ENCODE assay signal across 8 cellular contexts in the genomic region with DNA sequence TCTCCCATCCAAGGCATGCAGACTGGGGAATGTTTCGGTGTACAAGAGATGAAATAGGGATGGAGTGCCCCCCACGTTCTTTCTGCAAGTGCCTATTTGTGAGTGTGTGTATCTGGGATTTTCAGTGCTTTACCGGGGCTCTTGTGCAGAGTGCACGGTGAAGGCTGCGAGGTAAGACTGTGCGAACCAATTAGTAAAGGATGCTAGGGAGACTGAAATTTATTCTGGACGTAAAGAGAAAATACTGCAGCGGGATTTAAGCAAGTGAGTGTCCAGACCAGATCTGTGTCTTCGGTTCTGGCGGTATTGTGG. TPM values are rescaled to one million over a fixed set of nuclear protein-coding genes. Genes with fewer than 3 reads are reported as not detected.
DNase-seq lines count a peak whose midpoint lies in the region; ATAC-seq and TF ChIP-seq lines count a peak whose summit lies in the region.

No MANE protein-coding gene starts in this region.

- H3K27ac Mint-ChIP-seq in activated naive CD4-positive, alpha-beta T cell treated with anti-CD3 and anti-CD28 coated beads, Interleukin-2, amount 10 ng/mL, durations not matched to agents 7 days and 5 days = peak overlapping the region; percentile 61

- H2AK5ac ChIP-seq in mesenchymal stem cell (ENCODE audit: low read length, severe bottlenecking) = no peak overlapping the region

- peak overlapping the region; percentile 26 for H3K27ac ChIP-seq in mesenchymal stem cell (ENCODE audit: low read length, poor library complexity, severe bottlenecking)
- H3K27ac ChIP-seq in aorta (ENCODE audit: low read depth in 1 of 2, low read length in 2 of 2) = peak overlapping the region in 1 of 2 donors; percentile 60

- peaks cover 31% of the 10 kb centered on the region for H3K27me3 Mint-ChIP-seq in activated naive CD4-positive, alpha-beta T cell treated with anti-CD3 and anti-CD28 coated beads, Interleukin-2, amount 10 ng/mL, durations not matched to agents 7 days and 5 days

- no peak for TF ChIP-seq CTCF in astrocyte of the cerebellum (IDR thresholded peaks at IDR 0.05; ENCODE audit: low read depth, low read length, missing control alignments)

- H2AFZ ChIP-seq in mesenchymal stem cell (ENCODE audit: low read depth, low read length) = peak overlapping the region; percentile 67

- in situ Hi-C loops in astrocyte of the cerebellum (cut with HindIII; ENCODE audit: low sequenced_read_pairs) = no loop called here

- peak overlapping the region; percentile 27 to 70 for H3K4ac ChIP-seq in mesenchymal stem cell (ENCODE audit: low read depth in 1 of 2, low read length in 2 of 2)

- CTCF ChIA-PET in activated naive CD4-positive, alpha-beta T cell treated with anti-CD3 and anti-CD28 coated beads, Interleukin-2, amount 10 ng/mL, durations not matched to agents 7 days and 5 days (lab: Charles Lee) = no interaction called here

- H2BK120ac ChIP-seq in mesenchymal stem cell (ENCODE audit: low read depth, low read length) = no peak overlapping the region

- intact Hi-C loops in aorta (cut with DNase I) = no loop called here

- H3K4me2 ChIP-seq in mesenchymal stem cell (ENCODE audit: low read length, poor library complexity, severe bottlenecking) = peak overlapping the region; percentile 51

- DNase-seq in activated naive CD4-positive, alpha-beta T cell treated with anti-CD3 and anti-CD28 coated beads, Interleukin-2, amount 10 ng/mL, durations not matched to agents 7 days and 5 days = no peak
- no peak for DNase-seq in activated naive CD4-positive, alpha-beta T cell (lab: John Stamatoyannopoulos, UW)
- DNase-seq in astrocyte of the cerebellum (ENCODE audit: low read depth) (no peak), mesenchymal stem cell (no peak), aorta (no peak), AG08396 (ENCODE audit: low spot score) (no peak), HT-29 (ENCODE audit: low spot score) (no peak)

- H3K9ac ChIP-seq in mesenchymal stem cell (ENCODE audit: low read length) = peak overlapping the region; percentile 85

- peaks cover 29% of the 10 kb centered on the region for H3K4me1 Mint-ChIP-seq in activated naive CD4-positive, alpha-beta T cell treated with anti-CD3 and anti-CD28 coated beads, Interleukin-2, amount 10 ng/mL, durations not matched to agents 7 days and 5 days

- H3K36me3 Mint-ChIP-seq in activated naive CD4-positive, alpha-beta T cell treated with anti-CD3 and anti-CD28 coated beads, Interleukin-2, amount 10 ng/mL, durations not matched to agents 7 days and 5 days = peaks cover 14% of the 10 kb centered on the region

- peak overlapping the region; percentile 87 for H3K4me3 Mint-ChIP-seq in activated naive CD4-positive, alpha-beta T cell treated with anti-CD3 and anti-CD28 coated beads, Interleukin-2, amount 10 ng/mL, durations not matched to agents 7 days and 5 days

- peak; percentile 18 for ATAC-seq in HG03342 (IDR thresholded peaks at IDR 0.05; ENCODE audit: unreplicated experiment)
- ATAC-seq in aorta (ENCODE audit: low FRiP score) = no peak

- H3K9me3 ChIP-seq in mesenchymal stem cell (ENCODE audit: control insufficient read depth, low read length) (no peaks in the 10 kb centered on the region), aorta (ENCODE audit: control insufficient read depth, low read length) (no peaks in the 10 kb centered on the region)

- peaks cover 20% of the 10 kb centered on the region for H3K79me1 ChIP-seq in mesenchymal stem cell (replicated peaks; ENCODE audit: low read length, poor library complexity, severe bottlenecking)

- H3K18ac ChIP-seq in mesenchymal stem cell (ENCODE audit: low read depth in 1 of 2, low read length in 2 of 2) = peak overlapping the region; percentile 68 to 69

- H3K4me1 ChIP-seq in mesenchymal stem cell (ENCODE audit: control insufficient read depth, insufficient read depth, low read depth, low read length) (peaks cover 14% of the 10 kb centered on the region), aorta (ENCODE audit: control insufficient read depth in 1 of 2, insufficient read depth in 2 of 2, low read length in 2 of 2) (no peaks in the 10 kb centered on the region)

- no peak overlapping the region for H4K91ac ChIP-seq in mesenchymal stem cell (ENCODE audit: low read length)

- H3K36me3 ChIP-seq in mesenchymal stem cell (ENCODE audit: control insufficient read depth in 1 of 2, insufficient read depth in 2 of 2, low read depth in 1 of 2, low read length in 2 of 2) = peaks cover 6 to 22% of the 10 kb centered on the region in 2 experiments
- no peaks in the 10 kb centered on the region for H3K36me3 ChIP-seq in aorta (ENCODE audit: control insufficient read depth in 1 of 2, insufficient read depth in 2 of 2, low read length in 1 of 2)

- H3K14ac ChIP-seq in mesenchymal stem cell (ENCODE audit: low read length in 2 of 2) = no peak overlapping the region

- H3K4me3 ChIP-seq in astrocyte of the cerebellum (ENCODE audit: low read depth, low read length) = peak overlapping the region; percentile 83
- peak overlapping the region; percentile 69 to 92 for H3K4me3 ChIP-seq in mesenchymal stem cell (ENCODE audit: insufficient read depth in 1 of 2, low read depth in 1 of 2, low read length in 2 of 2)
- peak overlapping the region; percentile 63 to 90 for H3K4me3 ChIP-seq in aorta (ENCODE audit: low read length in 2 of 2)

- H4K8ac ChIP-seq in mesenchymal stem cell (ENCODE audit: low read length) = peak overlapping the region; percentile 43

- peak overlapping the region in 1 of 2 experiments; percentile 46 for H2BK12ac ChIP-seq in mesenchymal stem cell (ENCODE audit: low read length in 2 of 2)

- WGBS in mesenchymal stem cell = 5% methylated on average over 10 of the region's 10 CpGs
- WGBS in aorta, 2 donors = 0% methylated on average over 10 of the region's 10 CpGs

- no peak overlapping the region for H2BK15ac ChIP-seq in mesenchymal stem cell (ENCODE audit: low read depth, poor library complexity, severe bottlenecking)

- H2BK5ac ChIP-seq in mesenchymal stem cell (ENCODE audit: low read depth, low read length, poor library complexity, severe bottlenecking) = no peak overlapping the region

- no peaks in the 10 kb centered on the region for H3K27me3 ChIP-seq in mesenchymal stem cell (ENCODE audit: control insufficient read depth in 1 of 2, insufficient read depth in 1 of 2, low read length in 2 of 2)
- H3K27me3 ChIP-seq in aorta (ENCODE audit: control insufficient read depth in 1 of 2, insufficient read depth in 2 of 2, low read length in 1 of 2) = no peaks in the 10 kb centered on the region

- H3K23ac ChIP-seq in mesenchymal stem cell (ENCODE audit: low read length in 2 of 2) = peak overlapping the region in 1 of 2 experiments; percentile 10

- H3K9me3 Mint-ChIP-seq in activated naive CD4-positive, alpha-beta T cell treated with anti-CD3 and anti-CD28 coated beads, Interleukin-2, amount 10 ng/mL, durations not matched to agents 7 days and 5 days = no peaks in the 10 kb centered on the region

RNA-seq across cellular contexts. Expression of a gene that starts 0.3 kb away (rescaled TPM):
- 21.2 TPM for polyA plus RNA-seq in mesenchymal stem cell (2013, experiment 1 of 2)
- polyA plus RNA-seq in mesenchymal stem cell (2013, experiment 2 of 2) = 22.4 TPM
- 10 to 100 TPM; 22.9 to 23.4 TPM for total RNA-seq in aorta
- 10 to 100 TPM; 17.9 to 34.2 TPM for polyA plus RNA-seq in aorta
- total RNA-seq in HT-29 (2014; rRNA removed; shearing (Covaris generic)) = 30.9 and 33.8 TPM in 2 replicates
